26 cellular contexts compared by ENCODE assay signal in the genomic region with DNA sequence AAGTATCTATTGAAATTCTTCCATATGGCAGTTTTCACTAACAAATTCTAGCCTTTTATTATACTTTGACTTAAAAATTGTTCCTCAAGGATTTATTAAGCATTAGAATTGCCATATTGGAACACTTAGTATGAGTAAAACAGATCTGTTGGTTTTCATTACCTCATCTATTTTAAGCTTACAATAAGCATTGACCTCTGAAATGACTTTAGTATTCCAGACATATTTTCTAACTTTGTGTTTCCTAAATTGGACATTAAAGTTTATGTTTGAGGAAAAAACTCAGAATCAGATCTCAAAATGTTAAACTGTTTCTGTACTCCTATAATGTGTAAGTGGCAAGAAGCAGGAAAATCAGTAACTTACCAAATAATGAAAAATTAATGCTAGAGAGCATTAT.
"Had no signal": no experiment of that assay in that cellular context is flagged by ENCODE, and none has a peak within 500 bp of the region (broad histone marks: within the 10 kb centered on the region; RNA-seq: fewer than 3 reads in every experiment).

No MANE protein-coding gene starts in this region.

- H3K4me1 Mint-ChIP-seq: activated naive CD8-positive, alpha-beta T cell treated with anti-CD3 and anti-CD28 coated beads, Interleukin-2, amount 50 U/mL, for 24 hours; immature natural killer cell; natural killer cell; WTC11 had no signal

- H3K9me3 ChIP-seq: colonic mucosa, pancreas, testis had no signal

- H3K27ac ChIP-seq: colonic mucosa, esophagus muscularis mucosa, hepatocyte, pancreas, psoas muscle, right atrium auricular region, spleen, testis, vagina had no signal

- H3K36me3 ChIP-seq: colonic mucosa had no signal

- H3K27me3 Mint-ChIP-seq: activated naive CD8-positive, alpha-beta T cell treated with anti-CD3 and anti-CD28 coated beads, Interleukin-2, amount 50 U/mL, for 24 hours; type B pancreatic cell had no signal

- H3K4me3 ChIP-seq: colonic mucosa, esophagus muscularis mucosa, hepatocyte, pancreas, psoas muscle, right atrium auricular region, spleen, testis, vagina had no signal

- ATAC-seq: activated naive CD8-positive, alpha-beta T cell treated with anti-CD3 and anti-CD28 coated beads, Interleukin-2, amount 50 U/mL, for 24 hours; natural killer cell; pancreas; psoas muscle; WTC11 had no signal

- DNase-seq: activated CD8-positive, alpha-beta memory T cell treated with anti-CD3 and anti-CD28 coated beads, Interleukin-2, amount 50 U/mL, for 48 hours; activated effector memory CD4-positive, alpha-beta T cell treated with Interleukin-2 at 50 U/mL for 16 hours; activated naive CD4-positive, alpha-beta T cell treated with anti-CD3 and anti-CD28 coated beads for 36 hours; activated naive CD8-positive, alpha-beta T cell treated with anti-CD3 and anti-CD28 coated beads, Interleukin-2, amount 50 U/mL, for 24 hours; activated T-cell treated with anti-CD3 and anti-CD28 coated beads, Interleukin-2, amount 50 U/mL, for 48 hours; anterior cingulate cortex; central memory CD4-positive, alpha-beta T cell; colonic mucosa; foreskin melanocyte; immature natural killer cell; midbrain; natural killer cell; pancreas; psoas muscle; spleen; stimulated activated CD4-positive, alpha-beta T cell treated with anti-CD3 and anti-CD28 coated beads, Interleukin-4, amount 100 ng/mL, for 1 hour; stimulated activated naive CD4-positive, alpha-beta T cell; T1000; testis had no signal

- H2AFZ ChIP-seq: hepatocyte had no signal

- H3K4me2 ChIP-seq: hepatocyte had no signal

- H3K27me3 ChIP-seq: colonic mucosa, esophagus muscularis mucosa, hepatocyte, pancreas, right atrium auricular region, spleen, testis, vagina had no signal

- H3K4me3 Mint-ChIP-seq: activated naive CD4-positive, alpha-beta T cell treated with anti-CD3 and anti-CD28 coated beads for 36 hours; activated naive CD8-positive, alpha-beta T cell treated with anti-CD3 and anti-CD28 coated beads, Interleukin-2, amount 50 U/mL, for 24 hours; immature natural killer cell; natural killer cell; T-helper 1 cell treated with Interleukin-12 subunit alpha and Interleukin-12 subunit beta and Interleukin-4 antibody, amounts not matched to agents 30 μg/mL and 1 μg/mL, for 36 hours; type B pancreatic cell; WTC11 had no signal

- H3K9me3 Mint-ChIP-seq: activated naive CD4-positive, alpha-beta T cell treated with anti-CD3 and anti-CD28 coated beads for 36 hours; immature natural killer cell; natural killer cell; T-helper 1 cell treated with Interleukin-12 subunit alpha and Interleukin-12 subunit beta and Interleukin-4 antibody, amounts not matched to agents 30 μg/mL and 1 μg/mL, for 36 hours; type B pancreatic cell had no signal

- H3K4me1 ChIP-seq: colonic mucosa, pancreas, psoas muscle, right atrium auricular region, spleen, testis, vagina had no signal

- H3K27ac Mint-ChIP-seq: activated naive CD4-positive, alpha-beta T cell treated with anti-CD3 and anti-CD28 coated beads for 36 hours; activated naive CD8-positive, alpha-beta T cell treated with anti-CD3 and anti-CD28 coated beads, Interleukin-2, amount 50 U/mL, for 24 hours; immature natural killer cell; natural killer cell; T-helper 1 cell treated with Interleukin-12 subunit alpha and Interleukin-12 subunit beta and Interleukin-4 antibody, amounts not matched to agents 30 μg/mL and 1 μg/mL, for 36 hours; type B pancreatic cell; WTC11 had no signal

- H3K79me2 ChIP-seq: hepatocyte had no signal
